Comparison of ENCODE assay signal across 24 cellular contexts in genomic region chr1:175130649-175131045, GRCh38.
DNase-seq lines count a peak whose midpoint lies in the region; ATAC-seq and TF ChIP-seq lines count a peak whose summit lies in the region.
"Had no signal": no experiment of that assay in that cellular context is flagged by ENCODE, and none has a peak within 500 bp of the region (broad histone marks: within the 10 kb centered on the region; RNA-seq: fewer than 3 reads in every experiment).

No MANE protein-coding gene starts in this region.

- peak overlapping the region; percentile 64; the same call in 1 of the 2 replicates for H2AFZ ChIP-seq in OCI-LY3 (ENCODE audit: low read depth, low read length)

- H3K4me3 ChIP-seq in OCI-LY3 (ENCODE audit: low read length) (no peak overlapping the region), iPS-20b (ENCODE audit: low read length) (no peak overlapping the region; the same call in 1 of the 2 replicates), stomach smooth muscle (ENCODE audit: low read length in 2 of 2) (no peak overlapping the region), SJCRH30 (no peak overlapping the region)
- H3K4me3 ChIP-seq: psoas muscle, uterus had no signal

- H3K27ac Mint-ChIP-seq in activated CD8-positive, alpha-beta memory T cell treated with anti-CD3 and anti-CD28 coated beads, Interleukin-2, amount 10 ng/mL, durations not matched to agents 7 days and 5 days = no peak overlapping the region
- H3K27ac Mint-ChIP-seq in activated T-cell treated with anti-CD3 and anti-CD28 coated beads, Interleukin-2, amount 50 U/mL, for 24 hours = no peak overlapping the region
- H3K27ac Mint-ChIP-seq in natural killer cell = no peak overlapping the region
- H3K27ac Mint-ChIP-seq: activated CD8-positive, alpha-beta T cell treated with anti-CD3 and anti-CD28 coated beads for 36 hours; activated naive CD4-positive, alpha-beta T cell treated with anti-CD3 and anti-CD28 coated beads for 36 hours had no signal

- no peaks in the 10 kb centered on the region for H3K9me3 Mint-ChIP-seq in activated CD8-positive, alpha-beta memory T cell treated with anti-CD3 and anti-CD28 coated beads, Interleukin-2, amount 10 ng/mL, durations not matched to agents 7 days and 5 days (ENCODE audit: low read depth)
- no peaks in the 10 kb centered on the region for H3K9me3 Mint-ChIP-seq in activated T-cell treated with anti-CD3 and anti-CD28 coated beads, Interleukin-2, amount 50 U/mL, for 24 hours
- no peaks in the 10 kb centered on the region for H3K9me3 Mint-ChIP-seq in natural killer cell
- H3K9me3 Mint-ChIP-seq: activated CD8-positive, alpha-beta T cell treated with anti-CD3 and anti-CD28 coated beads for 36 hours; activated naive CD4-positive, alpha-beta T cell treated with anti-CD3 and anti-CD28 coated beads for 36 hours; neural crest cell had no signal

- H3K27ac ChIP-seq in OCI-LY3 (ENCODE audit: low read length) (no peak overlapping the region), iPS-20b (ENCODE audit: low read length) (peak overlapping the region; percentile 66), stomach smooth muscle (ENCODE audit: low read length) (peak overlapping the region; percentile 50), SJCRH30 (no peak overlapping the region)
- H3K27ac ChIP-seq: 22Rv1, epithelial cell of prostate, psoas muscle, uterus had no signal

- intact Hi-C loops in natural killer cell (cut with micrococcal nuclease) = no loop called here

- H3K27me3 ChIP-seq in OCI-LY3 (ENCODE audit: low read depth, low read length) (peaks cover 28% of the 10 kb centered on the region), iPS-20b (ENCODE audit: insufficient read depth, low read length) (no peaks in the 10 kb centered on the region), stomach smooth muscle (ENCODE audit: control insufficient read depth in 1 of 2, insufficient read depth in 2 of 2, low read length in 2 of 2) (no peaks in the 10 kb centered on the region), SJCRH30 (no peaks in the 10 kb centered on the region)
- H3K27me3 ChIP-seq: uterus had no signal

- H4K20me1 ChIP-seq in OCI-LY3 (ENCODE audit: insufficient read depth, low read length) = no peaks in the 10 kb centered on the region

- CTCF ChIA-PET in activated CD8-positive, alpha-beta memory T cell treated with anti-CD3 and anti-CD28 coated beads, Interleukin-2, amount 10 ng/mL, durations not matched to agents 7 days and 5 days (lab: Charles Lee) = no interaction called here

- peaks cover 18% of the 10 kb centered on the region for H3K27me3 Mint-ChIP-seq in activated CD8-positive, alpha-beta memory T cell treated with anti-CD3 and anti-CD28 coated beads, Interleukin-2, amount 10 ng/mL, durations not matched to agents 7 days and 5 days
- peaks cover 5% of the 10 kb centered on the region for H3K27me3 Mint-ChIP-seq in activated T-cell treated with anti-CD3 and anti-CD28 coated beads, Interleukin-2, amount 50 U/mL, for 24 hours
- peaks cover 0 to 14% of the 10 kb centered on the region in 2 donors for H3K27me3 Mint-ChIP-seq in natural killer cell (ENCODE audit: low read depth in 2 of 2)

- no peaks in the 10 kb centered on the region for H3K36me3 Mint-ChIP-seq in activated CD8-positive, alpha-beta memory T cell treated with anti-CD3 and anti-CD28 coated beads, Interleukin-2, amount 10 ng/mL, durations not matched to agents 7 days and 5 days
- H3K36me3 Mint-ChIP-seq in activated T-cell treated with anti-CD3 and anti-CD28 coated beads, Interleukin-2, amount 50 U/mL, for 24 hours (ENCODE audit: low read depth) = no peaks in the 10 kb centered on the region
- H3K36me3 Mint-ChIP-seq in natural killer cell = no peaks in the 10 kb centered on the region

- peak; percentile 12 for DNase-seq in activated CD8-positive, alpha-beta memory T cell treated with anti-CD3 and anti-CD28 coated beads, Interleukin-2, amount 10 ng/mL, durations not matched to agents 7 days and 5 days
- DNase-seq in activated CD8-positive, alpha-beta memory T cell treated with anti-CD3 and anti-CD28 coated beads for 24 hours = no peak
- DNase-seq in SJCRH30 (no peak), natural killer cell (no peak)
- DNase-seq in activated T-cell treated with anti-CD3 and anti-CD28 coated beads, Interleukin-2, amount 50 U/mL, for 24 hours = no peak
- DNase-seq: activated CD8-positive, alpha-beta T cell treated with anti-CD3 and anti-CD28 coated beads for 36 hours; activated naive CD4-positive, alpha-beta T cell treated with anti-CD3 and anti-CD28 coated beads for 36 hours; activated T-cell treated with anti-CD3 and anti-CD28 coated beads, Interleukin-2, amount 50 U/mL, for 48 hours; foreskin melanocyte; midbrain; NCI-H1092 treated with DMSO at 0.1 percent for 48 hours; NCI-H2029; NCI-H446 treated with DMSO at 0.1 percent for 48 hours; NK-92 treated with Interleukin-12 subunit alpha and Interleukin-12 subunit beta, amount 100 ng/mL, for 24 hours; psoas muscle; stimulated activated CD4-positive, alpha-beta T cell treated with anti-CD3 and anti-CD28 coated beads, Interleukin-4, amount 100 ng/mL, for 4 hours; T-helper 9 cell; uterus had no signal

- no peaks in the 10 kb centered on the region for H3K36me3 ChIP-seq in OCI-LY3 (replicated peaks; ENCODE audit: low read depth, low read length)
- H3K36me3 ChIP-seq in iPS-20b (ENCODE audit: insufficient read depth, low read depth, low read length) = no peaks in the 10 kb centered on the region
- H3K36me3 ChIP-seq in stomach smooth muscle (ENCODE audit: control insufficient read depth in 2 of 2, insufficient read depth in 2 of 2, low read length in 2 of 2) = no peaks in the 10 kb centered on the region
- no peaks in the 10 kb centered on the region for H3K36me3 ChIP-seq in SJCRH30
- H3K36me3 ChIP-seq: uterus had no signal

- H3K4me3 Mint-ChIP-seq in activated CD8-positive, alpha-beta memory T cell treated with anti-CD3 and anti-CD28 coated beads, Interleukin-2, amount 10 ng/mL, durations not matched to agents 7 days and 5 days = no peak overlapping the region
- H3K4me3 Mint-ChIP-seq in activated T-cell treated with anti-CD3 and anti-CD28 coated beads, Interleukin-2, amount 50 U/mL, for 24 hours = no peak overlapping the region
- H3K4me3 Mint-ChIP-seq in natural killer cell = no peak overlapping the region
- H3K4me3 Mint-ChIP-seq: activated CD8-positive, alpha-beta T cell treated with anti-CD3 and anti-CD28 coated beads for 36 hours; activated naive CD4-positive, alpha-beta T cell treated with anti-CD3 and anti-CD28 coated beads for 36 hours; neural crest cell had no signal

- H3K9me3 ChIP-seq in OCI-LY3 (ENCODE audit: insufficient read depth, low read length) (no peaks in the 10 kb centered on the region), iPS-20b (ENCODE audit: insufficient read depth, low read depth, low read length) (no peaks in the 10 kb centered on the region), stomach smooth muscle (ENCODE audit: control insufficient read depth in 2 of 2, low read length in 2 of 2) (no peaks in the 10 kb centered on the region), SJCRH30 (replicated peaks) (no peaks in the 10 kb centered on the region)
- H3K9me3 ChIP-seq: psoas muscle, uterus had no signal

- no peak for ATAC-seq in activated CD8-positive, alpha-beta memory T cell treated with anti-CD3 and anti-CD28 coated beads, Interleukin-2, amount 10 ng/mL, durations not matched to agents 7 days and 5 days
- no peak for ATAC-seq in natural killer cell
- ATAC-seq: activated CD8-positive, alpha-beta T cell treated with anti-CD3 and anti-CD28 coated beads for 36 hours had no signal

- H3K79me2 ChIP-seq in OCI-LY3 (ENCODE audit: low read length) = no peaks in the 10 kb centered on the region

- no peak overlapping the region for H3K9ac ChIP-seq in OCI-LY3 (ENCODE audit: low read length)
- peak overlapping the region; percentile 74; the same call in 1 of the 2 replicates for H3K9ac ChIP-seq in iPS-20b (ENCODE audit: low read depth, low read length)
- no peak overlapping the region for H3K9ac ChIP-seq in stomach smooth muscle (ENCODE audit: low read length in 2 of 2)

- peak overlapping the region; percentile 16; the same call in 1 of the 2 replicates for H3K4me2 ChIP-seq in OCI-LY3 (ENCODE audit: low read length)

- peaks cover 7% of the 10 kb centered on the region for H3K4me1 Mint-ChIP-seq in activated CD8-positive, alpha-beta memory T cell treated with anti-CD3 and anti-CD28 coated beads, Interleukin-2, amount 10 ng/mL, durations not matched to agents 7 days and 5 days
- no peaks in the 10 kb centered on the region for H3K4me1 Mint-ChIP-seq in activated T-cell treated with anti-CD3 and anti-CD28 coated beads, Interleukin-2, amount 50 U/mL, for 24 hours (ENCODE audit: low read depth)
- peaks cover 0 to 4% of the 10 kb centered on the region in 2 donors for H3K4me1 Mint-ChIP-seq in natural killer cell

- peaks cover 22% of the 10 kb centered on the region for H3K4me1 ChIP-seq in OCI-LY3 (ENCODE audit: low read length)
- peaks cover 34% of the 10 kb centered on the region for H3K4me1 ChIP-seq in iPS-20b (ENCODE audit: insufficient read depth, low read length)
- H3K4me1 ChIP-seq in stomach smooth muscle (ENCODE audit: control insufficient read depth, insufficient read depth, low read length) = peaks cover 53% of the 10 kb centered on the region
- no peaks in the 10 kb centered on the region for H3K4me1 ChIP-seq in SJCRH30
- H3K4me1 ChIP-seq: psoas muscle, uterus had no signal

- TF ChIP-seq CTCF in OCI-LY3 (IDR thresholded peaks at IDR 0.05; ENCODE audit: low read depth, low read length) (no peak), natural killer cell (IDR thresholded peaks at IDR 0.05) (no peak)

Comparison
In these comparisons a context has a peak if more than half of its experiments do, and no peak if none do; other contexts are left out.
1. H3K27ac ChIP-seq: peak in iPS-20b (single experiment) and stomach smooth muscle (single experiment); none in OCI-LY3 (single experiment) and SJCRH30 (single experiment).